In genomic region chr6:167906899-167907298, GRCh38 we compare ENCODE assay signal across 10 cellular contexts.
DNase-seq lines count a peak whose midpoint lies in the region; TF ChIP-seq lines count a peak whose summit lies in the region.
"Had no signal": no experiment of that assay in that cellular context is flagged by ENCODE, and none has a peak within 500 bp of the region (broad histone marks: within the 10 kb centered on the region; RNA-seq: fewer than 3 reads in every experiment).

No MANE protein-coding gene starts in this region.

- H3K79me1 ChIP-seq in mesenchymal stem cell (replicated peaks; ENCODE audit: low read length, poor library complexity, severe bottlenecking) = peaks cover 16% of the 10 kb centered on the region

- peak; percentile 67 for DNase-seq in ELF-1 (ENCODE audit: low read depth, low spot score)
- peak; percentile 19 to 93 (median 39) for DNase-seq in adrenal gland
- peak; percentile 30 to 74 for DNase-seq in cardiac muscle cell (ENCODE audit: low read depth in 1 of 2, low spot score in 1 of 2)
- peak; percentile 37 for DNase-seq in neural progenitor cell (ENCODE audit: low spot score)
- no peak for DNase-seq in CD14-positive monocyte (ENCODE audit: low spot score)
- DNase-seq in mesothelial cell of epicardium (ENCODE audit: low spot score in 2 of 2, unreplicated experiment in 2 of 2) = no peak
- no peak for DNase-seq in mesenchymal stem cell
- DNase-seq in MM.1S = no peak
- DNase-seq: NK-92 treated with Interleukin-12 subunit alpha and Interleukin-12 subunit beta, amount 100 ng/mL, for 24 hours; spleen had no signal

- H3K23ac ChIP-seq in mesenchymal stem cell (ENCODE audit: low read length in 2 of 2) = no peak overlapping the region

- no peak overlapping the region for H2BK5ac ChIP-seq in mesenchymal stem cell (ENCODE audit: low read depth, low read length, poor library complexity, severe bottlenecking)

- H3K4ac ChIP-seq in mesenchymal stem cell (ENCODE audit: low read depth in 1 of 2, low read length in 2 of 2) = no peak overlapping the region

- H3K4me1 ChIP-seq in adrenal gland (replicated peaks in 1 of 2) (no peaks in the 10 kb centered on the region), cardiac muscle cell (ENCODE audit: low read depth) (no peaks in the 10 kb centered on the region), neural progenitor cell (no peaks in the 10 kb centered on the region), mesenchymal stem cell (ENCODE audit: control insufficient read depth, insufficient read depth, low read depth, low read length) (peaks cover 3% of the 10 kb centered on the region), MM.1S (ENCODE audit: low read length) (no peaks in the 10 kb centered on the region)

- no peak for TF ChIP-seq CTCF in adrenal gland (IDR thresholded peaks at IDR 0.05)
- TF ChIP-seq CTCF in cardiac muscle cell (IDR thresholded peaks at IDR 0.05; ENCODE audit: low read depth, low read length) = no peak
- no peak for TF ChIP-seq CTCF in neural progenitor cell (IDR thresholded peaks at IDR 0.05)
- TF ChIP-seq CTCF in CD14-positive monocyte (IDR thresholded peaks at IDR 0.05) = no peak
- no peak for TF ChIP-seq CTCF in mesothelial cell of epicardium (IDR thresholded peaks at IDR 0.05; ENCODE audit: unreplicated experiment)
- TF ChIP-seq CTCF in MM.1S (IDR thresholded peaks at IDR 0.05; ENCODE audit: low read length) = no peak

- no peak overlapping the region for H2BK120ac ChIP-seq in mesenchymal stem cell (ENCODE audit: low read depth, low read length)

- H2BK12ac ChIP-seq in mesenchymal stem cell (ENCODE audit: low read length in 2 of 2) = no peak overlapping the region

- H3K9me3 Mint-ChIP-seq in neural progenitor cell (no peaks in the 10 kb centered on the region), CD14-positive monocyte (no peaks in the 10 kb centered on the region), mesothelial cell of epicardium (no peaks in the 10 kb centered on the region)

- no peak overlapping the region for H4K8ac ChIP-seq in mesenchymal stem cell (ENCODE audit: low read length)

- H3K79me2 ChIP-seq in neural progenitor cell (ENCODE audit: low read depth) (no peaks in the 10 kb centered on the region), MM.1S (ENCODE audit: low read length) (no peaks in the 10 kb centered on the region)

- H3K9me2 ChIP-seq in MM.1S (replicated peaks; ENCODE audit: insufficient read depth, low read length) = no peaks in the 10 kb centered on the region

- H3F3A ChIP-seq in neural progenitor cell (ENCODE audit: low read depth) (peaks cover 30% of the 10 kb centered on the region), MM.1S (ENCODE audit: insufficient read depth, low read length) (no peaks in the 10 kb centered on the region)

- peaks cover 0 to 6% of the 10 kb centered on the region in 2 donors for H3K36me3 ChIP-seq in adrenal gland (replicated peaks in 1 of 2)
- H3K36me3 ChIP-seq in cardiac muscle cell = peaks cover 56% of the 10 kb centered on the region
- peaks cover 19% of the 10 kb centered on the region for H3K36me3 ChIP-seq in neural progenitor cell
- peaks cover 20 to 52% of the 10 kb centered on the region in 2 experiments for H3K36me3 ChIP-seq in mesenchymal stem cell (ENCODE audit: control insufficient read depth in 1 of 2, insufficient read depth in 2 of 2, low read depth in 1 of 2, low read length in 2 of 2)
- no peaks in the 10 kb centered on the region for H3K36me3 ChIP-seq in MM.1S (replicated peaks; ENCODE audit: insufficient read depth, low read length)

- H3K9me3 ChIP-seq in adrenal gland (replicated peaks in 1 of 3) (no peaks in the 10 kb centered on the region), cardiac muscle cell (ENCODE audit: low read depth) (no peaks in the 10 kb centered on the region), neural progenitor cell (ENCODE audit: low read depth) (no peaks in the 10 kb centered on the region), mesenchymal stem cell (ENCODE audit: control insufficient read depth, low read length) (no peaks in the 10 kb centered on the region), MM.1S (replicated peaks; ENCODE audit: insufficient read depth, low read length) (no peaks in the 10 kb centered on the region)
- H3K9me3 ChIP-seq: spleen had no signal

- no peaks in the 10 kb centered on the region for H3K4me1 Mint-ChIP-seq in neural progenitor cell
- no peaks in the 10 kb centered on the region for H3K4me1 Mint-ChIP-seq in CD14-positive monocyte
- peaks cover 19% of the 10 kb centered on the region for H3K4me1 Mint-ChIP-seq in mesothelial cell of epicardium

- no peak overlapping the region for H2BK15ac ChIP-seq in mesenchymal stem cell (ENCODE audit: low read depth, poor library complexity, severe bottlenecking)

- H3K27ac ChIP-seq in adrenal gland (no peak overlapping the region), cardiac muscle cell (peak overlapping the region; percentile 1), neural progenitor cell (peak overlapping the region; percentile 11), mesenchymal stem cell (ENCODE audit: low read length, poor library complexity, severe bottlenecking) (no peak overlapping the region), MM.1S (ENCODE audit: low read length) (no peak overlapping the region)

- H2AFZ ChIP-seq in neural progenitor cell (replicated peaks) (no peak overlapping the region), mesenchymal stem cell (ENCODE audit: low read depth, low read length) (no peak overlapping the region), MM.1S (ENCODE audit: low read length) (no peak overlapping the region)

- H3K27ac Mint-ChIP-seq in neural progenitor cell (no peak overlapping the region), CD14-positive monocyte (no peak overlapping the region), mesothelial cell of epicardium (no peak overlapping the region)

- H3K27me3 ChIP-seq in adrenal gland (no peaks in the 10 kb centered on the region), cardiac muscle cell (no peaks in the 10 kb centered on the region), neural progenitor cell (no peaks in the 10 kb centered on the region), mesenchymal stem cell (ENCODE audit: control insufficient read depth in 1 of 2, insufficient read depth in 1 of 2, low read length in 2 of 2) (no peaks in the 10 kb centered on the region), MM.1S (replicated peaks; ENCODE audit: insufficient read depth, low read length) (no peaks in the 10 kb centered on the region)
- H3K27me3 ChIP-seq: spleen had no signal

- H3K36me3 Mint-ChIP-seq in neural progenitor cell (peaks cover 37% of the 10 kb centered on the region), CD14-positive monocyte (no peaks in the 10 kb centered on the region), mesothelial cell of epicardium (peaks cover 36% of the 10 kb centered on the region)

- no peak overlapping the region for H2AK5ac ChIP-seq in mesenchymal stem cell (ENCODE audit: low read length, severe bottlenecking)

- H3K27me3 Mint-ChIP-seq in neural progenitor cell (ENCODE audit: insufficient read depth, low read depth) = no peaks in the 10 kb centered on the region
- H3K27me3 Mint-ChIP-seq in CD14-positive monocyte (ENCODE audit: low read depth in 3 of 3) = peaks cover 0 to 2% (median 1%) of the 10 kb centered on the region in 3 donors
- H3K27me3 Mint-ChIP-seq in mesothelial cell of epicardium (ENCODE audit: low read depth) = no peaks in the 10 kb centered on the region

- no peak overlapping the region for H3K14ac ChIP-seq in mesenchymal stem cell (ENCODE audit: low read length in 2 of 2)

- no peak overlapping the region for H3K4me3 Mint-ChIP-seq in neural progenitor cell
- H3K4me3 Mint-ChIP-seq in CD14-positive monocyte = no peak overlapping the region
- no peak overlapping the region for H3K4me3 Mint-ChIP-seq in mesothelial cell of epicardium

- no peak overlapping the region for H3K4me3 ChIP-seq in adrenal gland
- no peak overlapping the region for H3K4me3 ChIP-seq in cardiac muscle cell
- H3K4me3 ChIP-seq in neural progenitor cell = no peak overlapping the region
- no peak overlapping the region for H3K4me3 ChIP-seq in mesenchymal stem cell (ENCODE audit: insufficient read depth in 1 of 2, low read depth in 1 of 2, low read length in 2 of 2)
- no peak overlapping the region for H3K4me3 ChIP-seq in MM.1S (ENCODE audit: low read length)
- H3K4me3 ChIP-seq: spleen had no signal

- H3K18ac ChIP-seq in mesenchymal stem cell (ENCODE audit: low read depth in 1 of 2, low read length in 2 of 2) = no peak overlapping the region

- H3K9ac ChIP-seq in neural progenitor cell (no peak overlapping the region), mesenchymal stem cell (ENCODE audit: low read length) (no peak overlapping the region), MM.1S (ENCODE audit: low read length) (no peak overlapping the region)

- H3K4me2 ChIP-seq in neural progenitor cell = no peak overlapping the region
- no peak overlapping the region for H3K4me2 ChIP-seq in mesenchymal stem cell (ENCODE audit: low read length, poor library complexity, severe bottlenecking)
- no peak overlapping the region for H3K4me2 ChIP-seq in MM.1S (ENCODE audit: low read depth, low read length)

- WGBS in adrenal gland, 4 donors = 58 to 71% (median 66%) methylated on average over 10 of the region's 10 CpGs
- 79% methylated on average over 10 of the region's 10 CpGs for WGBS in mesenchymal stem cell

- TF ChIP-seq POLR2A in adrenal gland (IDR thresholded peaks at IDR 0.05) = no peak

- intact Hi-C loops in adrenal gland (cut with DNase I) (loop anchor here in 1 of 2 donors (10.0 kb wide), 1 partner anchor 228 kb away; no protein-coding TSS in a partner anchor), CD14-positive monocyte (cut with micrococcal nuclease) (no loop called here)

- H4K91ac ChIP-seq in mesenchymal stem cell (ENCODE audit: low read length) = no peak overlapping the region

- H4K20me1 ChIP-seq in neural progenitor cell (ENCODE audit: low read depth) = peaks cover 15% of the 10 kb centered on the region
- no peaks in the 10 kb centered on the region for H4K20me1 ChIP-seq in MM.1S (ENCODE audit: insufficient read depth, low read length)

Comparison
In these comparisons a context has a peak if more than half of its experiments do, and no peak if none do; other contexts are left out.
1. DNase-seq: peak in ELF-1 (single experiment), adrenal gland (7 of 7), cardiac muscle cell (2 of 2) and neural progenitor cell (single experiment); none in CD14-positive monocyte (single experiment), mesothelial cell of epicardium (0 of 2), mesenchymal stem cell (single experiment) and MM.1S (single experiment).
2. H3K27ac ChIP-seq: peak in cardiac muscle cell (single experiment) and neural progenitor cell (single experiment); none in adrenal gland (0 of 5), mesenchymal stem cell (single experiment) and MM.1S (single experiment).